9 cellular contexts compared by ENCODE assay signal in genomic region chr2:111905990-111906735, GRCh38. TPM values are rescaled to one million over a fixed set of nuclear protein-coding genes. Genes with fewer than 3 reads are reported as not detected.
DNase-seq lines count a peak whose midpoint lies in the region; ATAC-seq and TF ChIP-seq lines count a peak whose summit lies in the region.
"Had no signal": no experiment of that assay in that cellular context is flagged by ENCODE, and none has a peak within 500 bp of the region (broad histone marks: within the 10 kb centered on the region; RNA-seq: fewer than 3 reads in every experiment).

No MANE protein-coding gene starts in this region.

- no peaks in the 10 kb centered on the region for H3K9me3 Mint-ChIP-seq in activated naive CD8-positive, alpha-beta T cell (ENCODE audit: low read depth)
- H3K9me3 Mint-ChIP-seq in activated naive CD8-positive, alpha-beta T cell treated with anti-CD3 and anti-CD28 coated beads, Interleukin-2, amount 50 U/mL, for 24 hours, result no peaks in the 10 kb centered on the region
- H3K9me3 Mint-ChIP-seq in T-helper 2 cell treated with Interferon-gamma antibody and Interleukin-4, amounts not matched to agents 5 μg/mL and 100 μg/mL, for 36 hours, result no peaks in the 10 kb centered on the region
- H3K9me3 Mint-ChIP-seq in natural killer cell treated with Interleukin-12 subunit alpha and Interleukin-12 subunit beta and Interleukin-15 and Interleukin-18, amount 100 ng/mL, for 72 hours, result no peaks in the 10 kb centered on the region
- no peaks in the 10 kb centered on the region for H3K9me3 Mint-ChIP-seq in activated CD8-positive, alpha-beta T cell treated with anti-CD3 and anti-CD28 coated beads, Interleukin-2, amount 10 ng/mL, durations not matched to agents 7 days and 5 days (ENCODE audit: insufficient read depth)

- POLR2A ChIA-PET in activated CD8-positive, alpha-beta T cell treated with anti-CD3 and anti-CD28 coated beads, Interleukin-2, amount 10 ng/mL, durations not matched to agents 7 days and 5 days (lab: Charles Lee), result interaction anchor here (0.9 kb wide), 1 partner anchor 23 kb away, joined by 4 read pairs; the partner anchor contains the start of gene ANAPC1

- intact Hi-C loops in upper lobe of right lung (cut with DNase I), result no loop called here

- no peak for TF ChIP-seq CTCF in upper lobe of right lung (IDR thresholded peaks at IDR 0.05)

- peaks cover 10% of the 10 kb centered on the region for H3K4me1 Mint-ChIP-seq in activated naive CD8-positive, alpha-beta T cell (ENCODE audit: low read depth)
- H3K4me1 Mint-ChIP-seq in activated naive CD8-positive, alpha-beta T cell treated with anti-CD3 and anti-CD28 coated beads, Interleukin-2, amount 50 U/mL, for 24 hours, result peaks cover 10% of the 10 kb centered on the region
- peaks cover 10% of the 10 kb centered on the region for H3K4me1 Mint-ChIP-seq in T-helper 2 cell treated with Interferon-gamma antibody and Interleukin-4, amounts not matched to agents 5 μg/mL and 100 μg/mL, for 36 hours (ENCODE audit: low read depth)
- peaks cover 0 to 9% of the 10 kb centered on the region in 2 donors for H3K4me1 Mint-ChIP-seq in natural killer cell treated with Interleukin-12 subunit alpha and Interleukin-12 subunit beta and Interleukin-15 and Interleukin-18, amount 100 ng/mL, for 72 hours (ENCODE audit: low read depth in 2 of 2)
- peaks cover 11% of the 10 kb centered on the region for H3K4me1 Mint-ChIP-seq in activated CD8-positive, alpha-beta T cell treated with anti-CD3 and anti-CD28 coated beads, Interleukin-2, amount 10 ng/mL, durations not matched to agents 7 days and 5 days (ENCODE audit: low read depth)

- peak overlapping the region; percentile 28 for H3K27ac Mint-ChIP-seq in activated naive CD8-positive, alpha-beta T cell
- H3K27ac Mint-ChIP-seq in activated naive CD8-positive, alpha-beta T cell treated with anti-CD3 and anti-CD28 coated beads, Interleukin-2, amount 50 U/mL, for 24 hours, result no peak overlapping the region
- no peak overlapping the region for H3K27ac Mint-ChIP-seq in T-helper 2 cell treated with Interferon-gamma antibody and Interleukin-4, amounts not matched to agents 5 μg/mL and 100 μg/mL, for 36 hours
- H3K27ac Mint-ChIP-seq in natural killer cell treated with Interleukin-12 subunit alpha and Interleukin-12 subunit beta and Interleukin-15 and Interleukin-18, amount 100 ng/mL, for 72 hours, result no peak overlapping the region
- no peak overlapping the region for H3K27ac Mint-ChIP-seq in activated CD8-positive, alpha-beta T cell treated with anti-CD3 and anti-CD28 coated beads, Interleukin-2, amount 10 ng/mL, durations not matched to agents 7 days and 5 days

- no peak for DNase-seq in activated naive CD8-positive, alpha-beta T cell treated with anti-CD3 and anti-CD28 coated beads, Interleukin-2, amount 50 U/mL, for 24 hours
- no peak for DNase-seq in T-helper 2 cell treated with Interferon-gamma antibody and Interleukin-4, amounts not matched to agents 5 μg/mL and 100 μg/mL, for 36 hours (ENCODE audit: low spot score)
- DNase-seq in left kidney (ENCODE audit: low read depth, low spot score) (peak; percentile 76), upper lobe of right lung (no peak), 8988T (no peak)
- DNase-seq in natural killer cell treated with Interleukin-12 subunit alpha and Interleukin-12 subunit beta and Interleukin-15 and Interleukin-18, amount 100 ng/mL, for 72 hours (ENCODE audit: low spot score), result no peak
- DNase-seq in activated CD8-positive, alpha-beta T cell treated with anti-CD3 and anti-CD28 coated beads, Interleukin-2, amount 10 ng/mL, durations not matched to agents 7 days and 5 days, result no peak

- peaks cover 34% of the 10 kb centered on the region for H3K4me1 ChIP-seq in upper lobe of right lung

- no peaks in the 10 kb centered on the region for H3K36me3 ChIP-seq in upper lobe of right lung
- H3K36me3 ChIP-seq: neutrophil had no signal

- H3K27ac ChIP-seq in upper lobe of right lung, result peak overlapping the region; percentile 53
- H3K27ac ChIP-seq: neutrophil had no signal

- CTCF ChIA-PET in activated CD8-positive, alpha-beta T cell treated with anti-CD3 and anti-CD28 coated beads, Interleukin-2, amount 10 ng/mL, durations not matched to agents 7 days and 5 days (lab: Charles Lee), result interaction anchor here (1.0 to 1.2 kb wide), 4 partner anchors 10 to 131 kb away, joined by 3 to 5 read pairs (median 3); no protein-coding TSS in a partner anchor

- H3K4me3 Mint-ChIP-seq in activated naive CD8-positive, alpha-beta T cell, result no peak overlapping the region
- no peak overlapping the region for H3K4me3 Mint-ChIP-seq in activated naive CD8-positive, alpha-beta T cell treated with anti-CD3 and anti-CD28 coated beads, Interleukin-2, amount 50 U/mL, for 24 hours
- H3K4me3 Mint-ChIP-seq in T-helper 2 cell treated with Interferon-gamma antibody and Interleukin-4, amounts not matched to agents 5 μg/mL and 100 μg/mL, for 36 hours, result peak overlapping the region; percentile 17
- no peak overlapping the region for H3K4me3 Mint-ChIP-seq in natural killer cell treated with Interleukin-12 subunit alpha and Interleukin-12 subunit beta and Interleukin-15 and Interleukin-18, amount 100 ng/mL, for 72 hours
- no peak overlapping the region for H3K4me3 Mint-ChIP-seq in activated CD8-positive, alpha-beta T cell treated with anti-CD3 and anti-CD28 coated beads, Interleukin-2, amount 10 ng/mL, durations not matched to agents 7 days and 5 days

- H3K4me3 ChIP-seq in upper lobe of right lung, result no peak overlapping the region

- no peaks in the 10 kb centered on the region for H3K9me3 ChIP-seq in upper lobe of right lung
- H3K9me3 ChIP-seq: neutrophil had no signal

- no peak for ATAC-seq in activated naive CD8-positive, alpha-beta T cell treated with anti-CD3 and anti-CD28 coated beads, Interleukin-2, amount 50 U/mL, for 24 hours
- ATAC-seq in upper lobe of right lung, result peak; percentile 56
- no peak for ATAC-seq in natural killer cell treated with Interleukin-12 subunit alpha and Interleukin-12 subunit beta and Interleukin-15 and Interleukin-18, amount 100 ng/mL, for 72 hours
- ATAC-seq in activated CD8-positive, alpha-beta T cell treated with anti-CD3 and anti-CD28 coated beads, Interleukin-2, amount 10 ng/mL, durations not matched to agents 7 days and 5 days, result no peak

- no peaks in the 10 kb centered on the region for H3K27me3 Mint-ChIP-seq in activated naive CD8-positive, alpha-beta T cell
- no peaks in the 10 kb centered on the region for H3K27me3 Mint-ChIP-seq in activated naive CD8-positive, alpha-beta T cell treated with anti-CD3 and anti-CD28 coated beads, Interleukin-2, amount 50 U/mL, for 24 hours
- peaks cover 7% of the 10 kb centered on the region for H3K27me3 Mint-ChIP-seq in T-helper 2 cell treated with Interferon-gamma antibody and Interleukin-4, amounts not matched to agents 5 μg/mL and 100 μg/mL, for 36 hours (ENCODE audit: low read depth)
- no peaks in the 10 kb centered on the region for H3K27me3 Mint-ChIP-seq in natural killer cell treated with Interleukin-12 subunit alpha and Interleukin-12 subunit beta and Interleukin-15 and Interleukin-18, amount 100 ng/mL, for 72 hours
- peaks cover 5% of the 10 kb centered on the region for H3K27me3 Mint-ChIP-seq in activated CD8-positive, alpha-beta T cell treated with anti-CD3 and anti-CD28 coated beads, Interleukin-2, amount 10 ng/mL, durations not matched to agents 7 days and 5 days (ENCODE audit: low read depth)

- H3K27me3 ChIP-seq in upper lobe of right lung, result no peaks in the 10 kb centered on the region

- no peaks in the 10 kb centered on the region for H3K36me3 Mint-ChIP-seq in activated naive CD8-positive, alpha-beta T cell
- H3K36me3 Mint-ChIP-seq in activated naive CD8-positive, alpha-beta T cell treated with anti-CD3 and anti-CD28 coated beads, Interleukin-2, amount 50 U/mL, for 24 hours (ENCODE audit: low read depth), result no peaks in the 10 kb centered on the region
- H3K36me3 Mint-ChIP-seq in T-helper 2 cell treated with Interferon-gamma antibody and Interleukin-4, amounts not matched to agents 5 μg/mL and 100 μg/mL, for 36 hours (ENCODE audit: low read depth), result no peaks in the 10 kb centered on the region
- no peaks in the 10 kb centered on the region for H3K36me3 Mint-ChIP-seq in natural killer cell treated with Interleukin-12 subunit alpha and Interleukin-12 subunit beta and Interleukin-15 and Interleukin-18, amount 100 ng/mL, for 72 hours
- no peaks in the 10 kb centered on the region for H3K36me3 Mint-ChIP-seq in activated CD8-positive, alpha-beta T cell treated with anti-CD3 and anti-CD28 coated beads, Interleukin-2, amount 10 ng/mL, durations not matched to agents 7 days and 5 days (ENCODE audit: low read depth)

RNA-seq across cellular contexts. Expression of gene MERTK, which starts 7.8 kb away (rescaled TPM):
- 17.3 TPM for total RNA-seq in upper lobe of right lung
- under 1 TPM; 0.40 to 0.67 TPM for total RNA-seq in natural killer cell treated with Interleukin-12 subunit alpha and Interleukin-12 subunit beta and Interleukin-15 and Interleukin-18, amount 100 ng/mL, for 72 hours
- total RNA-seq in activated CD8-positive, alpha-beta T cell treated with anti-CD3 and anti-CD28 coated beads, Interleukin-2, amount 10 ng/mL, durations not matched to agents 7 days and 5 days, result under 1 TPM; 0.10 to 0.21 TPM

RNA-seq across cellular contexts. Expression of gene ANAPC1, which starts 22.2 kb away (rescaled TPM):
- total RNA-seq in upper lobe of right lung, result 29.4 TPM
- total RNA-seq in natural killer cell treated with Interleukin-12 subunit alpha and Interleukin-12 subunit beta and Interleukin-15 and Interleukin-18, amount 100 ng/mL, for 72 hours, result 100 to 1,000 TPM in 1 of 2 donors, 10 to 100 TPM in 1; 73.3 to 146 TPM
- total RNA-seq in activated CD8-positive, alpha-beta T cell treated with anti-CD3 and anti-CD28 coated beads, Interleukin-2, amount 10 ng/mL, durations not matched to agents 7 days and 5 days, result 10 to 100 TPM; 76.6 to 78.4 TPM

Comparison
In these comparisons a context has a peak if more than half of its experiments do, and no peak if none do; other contexts are left out.
1. RNA of gene MERTK, which starts 7.8 kb away (total RNA-seq): 17.3 TPM in upper lobe of right lung (single experiment); 0.40 to 0.67 TPM in natural killer cell treated with Interleukin-12 subunit alpha and Interleukin-12 subunit beta and Interleukin-15 and Interleukin-18, amount 100 ng/mL, for 72 hours and 0.10 to 0.21 TPM in activated CD8-positive, alpha-beta T cell treated with anti-CD3 and anti-CD28 coated beads, Interleukin-2, amount 10 ng/mL, durations not matched to agents 7 days and 5 days; every median in the first group is over 10 times any median in the second.